ENCODE assay signal across 22 cellular contexts in genomic region chr10:86376403-86376802, GRCh38. TPM values are rescaled to one million over a fixed set of nuclear protein-coding genes. Genes with fewer than 3 reads are reported as not detected.
DNase-seq lines count a peak whose midpoint lies in the region; ATAC-seq and TF ChIP-seq lines count a peak whose summit lies in the region.
"Had no signal": no experiment of that assay in that cellular context is flagged by ENCODE, and none has a peak within 500 bp of the region (broad histone marks: within the 10 kb centered on the region; RNA-seq: fewer than 3 reads in every experiment).

No MANE protein-coding gene starts in this region.

- H4K20me1 ChIP-seq in BLaER1 (no peaks in the 10 kb centered on the region; the same call in 1 of the 2 replicates), GM23338 (replicated peaks; ENCODE audit: insufficient read depth) (no peaks in the 10 kb centered on the region), osteoblast (ENCODE audit: insufficient read depth, low read length) (no peaks in the 10 kb centered on the region)

- H3K27ac ChIP-seq in BLaER1 = no peak overlapping the region
- no peak overlapping the region for H3K27ac ChIP-seq in GM23338 (ENCODE audit: low read depth)
- H3K27ac ChIP-seq in osteoblast (ENCODE audit: low read depth, low read length) = no peak overlapping the region
- H3K27ac ChIP-seq in thyroid gland = no peak overlapping the region
- H3K27ac ChIP-seq: esophagus squamous epithelium, neural progenitor cell, right atrium auricular region, thoracic aorta had no signal

- no peaks in the 10 kb centered on the region for H3K36me3 ChIP-seq in BLaER1
- no peaks in the 10 kb centered on the region for H3K36me3 ChIP-seq in GM23338 (ENCODE audit: insufficient read depth)
- no peaks in the 10 kb centered on the region for H3K36me3 ChIP-seq in osteoblast (ENCODE audit: insufficient read depth, low read length)
- no peaks in the 10 kb centered on the region for H3K36me3 ChIP-seq in thyroid gland
- H3K36me3 ChIP-seq: BE2C, esophagus squamous epithelium, neural progenitor cell, right atrium auricular region, thoracic aorta had no signal

- H3K27me3 ChIP-seq in BLaER1 (no peaks in the 10 kb centered on the region), GM23338 (ENCODE audit: insufficient read depth) (peaks cover 34% of the 10 kb centered on the region), osteoblast (ENCODE audit: insufficient read depth, low read length) (peaks cover 26% of the 10 kb centered on the region), thyroid gland (no peaks in the 10 kb centered on the region)
- H3K27me3 ChIP-seq: BE2C, right atrium auricular region had no signal

- H3K4me1 Mint-ChIP-seq in GM23338 (no peaks in the 10 kb centered on the region), glutamatergic neuron (ENCODE audit: low read depth, unreplicated experiment) (no peaks in the 10 kb centered on the region)
- peaks cover 5% of the 10 kb centered on the region for H3K4me1 Mint-ChIP-seq in stimulated activated naive CD8-positive, alpha-beta T cell treated with anti-CD3 and anti-CD28 coated beads, Interleukin-15, amount 100 ng/mL, for 72 hours
- H3K4me1 Mint-ChIP-seq: H9 had no signal

- H3K36me3 Mint-ChIP-seq in GM23338 (ENCODE audit: low read depth) (no peaks in the 10 kb centered on the region), glutamatergic neuron (ENCODE audit: unreplicated experiment) (no peaks in the 10 kb centered on the region)
- H3K36me3 Mint-ChIP-seq: neural progenitor cell had no signal

- peaks cover 31% of the 10 kb centered on the region for H3K4me1 ChIP-seq in BLaER1
- no peaks in the 10 kb centered on the region for H3K4me1 ChIP-seq in GM23338 (ENCODE audit: insufficient read depth)
- H3K4me1 ChIP-seq in osteoblast (ENCODE audit: insufficient read depth, low read length) = no peaks in the 10 kb centered on the region
- H3K4me1 ChIP-seq in thyroid gland = peaks cover 4% of the 10 kb centered on the region in 2 donors
- H3K4me1 ChIP-seq: BE2C had no signal

- no peak overlapping the region for H3K27ac Mint-ChIP-seq in GM23338
- no peak overlapping the region for H3K27ac Mint-ChIP-seq in glutamatergic neuron (ENCODE audit: unreplicated experiment)
- H3K27ac Mint-ChIP-seq in stimulated activated naive CD8-positive, alpha-beta T cell treated with anti-CD3 and anti-CD28 coated beads, Interleukin-15, amount 100 ng/mL, for 72 hours = peak overlapping the region in 1 of 2 donors; percentile 54
- H3K27ac Mint-ChIP-seq: activated CD8-positive, alpha-beta T cell treated with anti-CD3 and anti-CD28 coated beads for 36 hours; dendritic cell treated with granulocyte-macrophage colony-stimulating factor and Interleukin-4, amounts not matched to agents 40 ng/mL and 50 ng/mL, for 4 days; H9; neural progenitor cell; T-helper 1 cell treated with Interleukin-12 subunit alpha and Interleukin-12 subunit beta and Interleukin-4 antibody, amounts not matched to agents 30 μg/mL and 1 μg/mL, for 36 hours had no signal

- no peak for DNase-seq in GM23338 (ENCODE audit: low spot score)
- DNase-seq in glutamatergic neuron = peak; percentile 11
- DNase-seq in osteoblast (ENCODE audit: insufficient read length, low spot score, missing footprints) = peak; percentile 59
- no peak for DNase-seq in activated gamma-delta T cell (lab: John Stamatoyannopoulos, UW)
- no peak for DNase-seq in thyroid gland
- no peak for DNase-seq in stimulated activated naive CD8-positive, alpha-beta T cell treated with anti-CD3 and anti-CD28 coated beads, Interleukin-15, amount 100 ng/mL, for 72 hours
- DNase-seq: esophagus squamous epithelium; foreskin melanocyte; NCI-H2029 treated with DMSO at 0.1 percent for 48 hours; stimulated activated naive CD8-positive, alpha-beta T cell treated with anti-CD3 and anti-CD28 coated beads, Interleukin-15, Interleukin-2, amounts not matched to agents 100 U/mL and 50 U/mL, for 24 hours had no signal

- H3K9ac ChIP-seq in BLaER1 = no peak overlapping the region
- H3K9ac ChIP-seq: neural progenitor cell had no signal

- H3K4me3 Mint-ChIP-seq in GM23338 (peak overlapping the region; percentile 19; the same call in 2 of the 3 replicates), glutamatergic neuron (ENCODE audit: unreplicated experiment) (no peak overlapping the region)
- no peak overlapping the region for H3K4me3 Mint-ChIP-seq in stimulated activated naive CD8-positive, alpha-beta T cell treated with anti-CD3 and anti-CD28 coated beads, Interleukin-15, amount 100 ng/mL, for 72 hours
- H3K4me3 Mint-ChIP-seq: activated CD8-positive, alpha-beta T cell treated with anti-CD3 and anti-CD28 coated beads for 36 hours; dendritic cell treated with granulocyte-macrophage colony-stimulating factor and Interleukin-4, amounts not matched to agents 40 ng/mL and 50 ng/mL, for 4 days; H9; neural progenitor cell; T-helper 1 cell treated with Interleukin-12 subunit alpha and Interleukin-12 subunit beta and Interleukin-4 antibody, amounts not matched to agents 30 μg/mL and 1 μg/mL, for 36 hours had no signal

- H3K4me3 ChIP-seq in BLaER1 = no peak overlapping the region
- peak overlapping the region; percentile 59; the same call in 1 of the 2 replicates for H3K4me3 ChIP-seq in GM23338
- H3K4me3 ChIP-seq in osteoblast (ENCODE audit: insufficient read depth, low read length) = no peak overlapping the region
- no peak overlapping the region for H3K4me3 ChIP-seq in thyroid gland (replicated peaks in 1 of 3)
- H3K4me3 ChIP-seq: neural progenitor cell had no signal

- peak overlapping the region; percentile 81 for H3K4me2 ChIP-seq in BLaER1
- H3K4me2 ChIP-seq in GM23338 = peak overlapping the region; percentile 92; the same call in 1 of the 2 replicates
- H3K4me2 ChIP-seq in osteoblast (ENCODE audit: insufficient read depth, low read length) = no peak overlapping the region

- intact Hi-C loops in thyroid gland (cut with DNase I) = loop anchor here (10.0 kb wide), 3 partner anchors 272 to 1592 kb away; no protein-coding TSS in a partner anchor

- H3K79me2 ChIP-seq in GM23338 (replicated peaks; ENCODE audit: insufficient read depth) (no peaks in the 10 kb centered on the region), osteoblast (ENCODE audit: insufficient read depth, low read length) (no peaks in the 10 kb centered on the region)

- TF ChIP-seq POLR2A in thyroid gland (IDR thresholded peaks at IDR 0.05) = no peak

- H3K9me3 Mint-ChIP-seq in GM23338 = no peaks in the 10 kb centered on the region
- H3K9me3 Mint-ChIP-seq in glutamatergic neuron (ENCODE audit: unreplicated experiment) = peaks cover 4% of the 10 kb centered on the region
- no peaks in the 10 kb centered on the region for H3K9me3 Mint-ChIP-seq in stimulated activated naive CD8-positive, alpha-beta T cell treated with anti-CD3 and anti-CD28 coated beads, Interleukin-15, amount 100 ng/mL, for 72 hours
- H3K9me3 Mint-ChIP-seq: activated CD8-positive, alpha-beta T cell treated with anti-CD3 and anti-CD28 coated beads for 36 hours; dendritic cell treated with granulocyte-macrophage colony-stimulating factor and Interleukin-4, amounts not matched to agents 40 ng/mL and 50 ng/mL, for 4 days; H9; neural progenitor cell; T-helper 1 cell treated with Interleukin-12 subunit alpha and Interleukin-12 subunit beta and Interleukin-4 antibody, amounts not matched to agents 30 μg/mL and 1 μg/mL, for 36 hours had no signal

- no peaks in the 10 kb centered on the region for H3K9me2 ChIP-seq in GM23338 (ENCODE audit: insufficient read depth)

- no peaks in the 10 kb centered on the region for H3K9me3 ChIP-seq in BLaER1
- H3K9me3 ChIP-seq in osteoblast (ENCODE audit: low read depth, low read length) = no peaks in the 10 kb centered on the region
- H3K9me3 ChIP-seq in thyroid gland = no peaks in the 10 kb centered on the region
- H3K9me3 ChIP-seq: BE2C, esophagus squamous epithelium, right atrium auricular region, thoracic aorta had no signal

- H2AFZ ChIP-seq in GM23338 = peak overlapping the region; percentile 100
- H2AFZ ChIP-seq in osteoblast (ENCODE audit: low read length) = no peak overlapping the region
- H2AFZ ChIP-seq: neural progenitor cell had no signal

- H3F3A ChIP-seq in GM23338 (replicated peaks; ENCODE audit: low read depth) = no peaks in the 10 kb centered on the region

- TF ChIP-seq CTCF in GM23338 (conservative IDR thresholded peaks at IDR 0.05; ENCODE audit: low read depth in 2 of 2) (no peak), glutamatergic neuron (IDR thresholded peaks at IDR 0.05; ENCODE audit: partially characterized antibody, unreplicated experiment) (no peak), osteoblast (IDR thresholded peaks at IDR 0.05; ENCODE audit: extremely low read depth, low read depth, low read length) (no peak), thyroid gland (IDR thresholded peaks at IDR 0.05) (no peak)

- WGBS in thyroid gland, 2 donors = 88 to 89% methylated on average over 7 of the region's 7 CpGs

- H3K27me3 Mint-ChIP-seq in GM23338 (ENCODE audit: insufficient read depth, low read depth, poor library complexity) = peaks cover 15% of the 10 kb centered on the region
- H3K27me3 Mint-ChIP-seq in glutamatergic neuron (ENCODE audit: unreplicated experiment) = peaks cover 4% of the 10 kb centered on the region
- peaks cover 45% of the 10 kb centered on the region for H3K27me3 Mint-ChIP-seq in stimulated activated naive CD8-positive, alpha-beta T cell treated with anti-CD3 and anti-CD28 coated beads, Interleukin-15, amount 100 ng/mL, for 72 hours

- ATAC-seq in GM23338 (no peak), GM21528 (IDR thresholded peaks at IDR 0.05; ENCODE audit: low FRiP score, unreplicated experiment) (no peak)
- no peak for ATAC-seq in stimulated activated naive CD8-positive, alpha-beta T cell treated with anti-CD3 and anti-CD28 coated beads, Interleukin-15, amount 100 ng/mL, for 72 hours

RNA-seq across cellular contexts. Expression of gene GRID1, which starts 9.8 kb away (rescaled TPM):
- total RNA-seq in GM23338 (2014; rRNA removed; shearing (Covaris generic)) = 0.14 and 0.82 TPM in 2 replicates
- 0.09 and 0.15 TPM in 2 replicates for polyA plus RNA-seq in GM23338 (2016; fragmentation: Nextera tagmentation; extraction: Ambion mirVana)
- total RNA-seq in glutamatergic neuron (ENCODE audit: unreplicated experiment) (8.0 TPM), osteoblast (under 0.01 TPM in 1 of 2 replicates, not detected in the other), thyroid gland (10 to 100 TPM; 17.2 to 28.1 (median 23.6) TPM)
- total RNA-seq: activated CD8-positive, alpha-beta T cell treated with anti-CD3 and anti-CD28 coated beads for 36 hours; HepG2; lung microvascular endothelial cell had no signal

Comparison
In these comparisons a context has a peak if more than half of its experiments do, and no peak if none do; other contexts are left out.
1. DNase-seq: peak in glutamatergic neuron (single experiment) and osteoblast (single experiment); none in GM23338 (single experiment), activated gamma-delta T cell (single experiment), thyroid gland (0 of 2) and stimulated activated naive CD8-positive, alpha-beta T cell treated with anti-CD3 and anti-CD28 coated beads, Interleukin-15, amount 100 ng/mL, for 72 hours (0 of 2).